ENCODE assay signal across 19 cellular contexts in the genomic region with DNA sequence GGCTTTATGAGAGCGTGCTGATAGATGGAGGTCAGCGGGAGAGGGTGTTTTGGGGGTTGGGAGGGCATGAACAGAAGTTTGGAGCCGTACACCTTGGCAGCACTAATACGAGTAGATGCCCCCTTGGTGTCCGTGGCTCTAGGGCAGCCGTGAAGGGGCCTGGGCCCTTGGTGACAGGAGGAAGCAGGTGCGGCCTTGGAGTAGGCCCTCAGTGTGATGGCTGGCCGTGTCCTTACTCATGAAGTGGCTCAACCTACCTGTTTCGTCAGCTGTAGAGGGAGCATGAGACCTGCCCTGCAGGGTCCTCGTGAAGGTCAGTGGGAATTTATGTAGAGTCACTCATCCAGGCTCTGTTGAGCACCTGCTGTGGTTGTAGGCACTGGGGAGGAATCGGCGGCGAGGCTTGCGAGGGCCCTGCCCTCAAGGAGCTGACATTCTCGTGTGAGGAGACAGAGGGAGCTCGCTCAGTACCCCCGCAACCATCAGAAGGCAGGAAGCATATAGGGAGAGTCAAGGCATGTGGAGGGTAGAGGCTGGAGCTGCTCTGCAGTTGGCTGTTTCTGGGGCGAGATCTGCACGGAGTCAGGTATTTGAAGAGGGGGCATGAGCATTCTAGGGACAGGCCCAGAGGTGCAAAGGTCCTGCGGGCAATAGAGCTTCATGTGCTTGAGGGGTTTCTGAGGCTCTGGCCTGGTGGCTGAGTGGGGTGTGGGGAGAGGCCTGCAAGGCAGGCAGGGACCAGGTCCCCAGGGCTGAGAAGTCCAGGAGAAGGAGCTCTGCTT. TPM values are rescaled to one million over a fixed set of nuclear protein-coding genes. Genes with fewer than 3 reads are reported as not detected.
A peak's percentile ranks its signal among the peaks of the same experiment; 100 is the strongest.
DNase-seq lines count a peak whose midpoint lies in the region; ATAC-seq and TF ChIP-seq lines count a peak whose summit lies in the region.
"Had no signal": no experiment of that assay in that cellular context is flagged by ENCODE, and none has a peak within 500 bp of the region (broad histone marks: within the 10 kb centered on the region; RNA-seq: fewer than 3 reads in every experiment).

No MANE protein-coding gene starts in this region.

- peaks cover 24% of the 10 kb centered on the region for H4K20me1 ChIP-seq in hepatocyte (ENCODE audit: insufficient read depth, poor library complexity, severe bottlenecking)

- no peak overlapping the region for H3K4me3 ChIP-seq in hepatocyte
- no peak overlapping the region for H3K4me3 ChIP-seq in MG63
- H3K4me3 ChIP-seq: BLaER1 treated with 17β-estradiol and CSF1 and Interleukin-3, amounts not matched to agents 10 nM and 100 nM; breast epithelium; left ventricle myocardium inferior; smooth muscle cell had no signal

- no peaks in the 10 kb centered on the region for H3K9me3 Mint-ChIP-seq in T-helper 1 cell treated with Interleukin-12 subunit alpha and Interleukin-12 subunit beta and Interleukin-4 antibody, amounts not matched to agents 30 μg/mL and 1 μg/mL, for 36 hours
- H3K9me3 Mint-ChIP-seq in progenitor cell of endocrine pancreas (ENCODE audit: low read depth): no peaks in the 10 kb centered on the region

- H3K27ac ChIP-seq in hepatocyte: peak overlapping the region; percentile 89
- H3K27ac ChIP-seq: BLaER1 treated with 17β-estradiol and CSF1 and Interleukin-3, amounts not matched to agents 10 nM and 100 nM; breast epithelium had no signal

- H3K27me3 ChIP-seq in hepatocyte: no peaks in the 10 kb centered on the region
- H3K27me3 ChIP-seq in MG63: no peaks in the 10 kb centered on the region
- H3K27me3 ChIP-seq: BLaER1 treated with 17β-estradiol and CSF1 and Interleukin-3, amounts not matched to agents 10 nM and 100 nM; breast epithelium had no signal

- no peak overlapping the region for H2AFZ ChIP-seq in hepatocyte

- peaks cover 30% of the 10 kb centered on the region for H3K36me3 Mint-ChIP-seq in T-helper 1 cell treated with Interleukin-12 subunit alpha and Interleukin-12 subunit beta and Interleukin-4 antibody, amounts not matched to agents 30 μg/mL and 1 μg/mL, for 36 hours (ENCODE audit: low read depth)
- peaks cover 10% of the 10 kb centered on the region for H3K36me3 Mint-ChIP-seq in progenitor cell of endocrine pancreas (ENCODE audit: insufficient read depth)

- no peak for DNase-seq in T-helper 1 cell
- DNase-seq in D341Med (ENCODE audit: low spot score): peak; percentile 12
- no peak for DNase-seq in hepatocyte (ENCODE audit: low spot score)
- no peak for DNase-seq in progenitor cell of endocrine pancreas (ENCODE audit: low spot score, unreplicated experiment)
- no peak for DNase-seq in MG63
- DNase-seq: activated CD4-positive, alpha-beta T cell treated with anti-CD3 and anti-CD28 coated beads, Interleukin-2, amount 50 U/mL, for 4 hours; activated T-cell treated with anti-CD3 and anti-CD28 coated beads, Interleukin-2, amount 50 U/mL, for 1 hour; GOT3; left ventricle myocardium inferior; MM.1S; NCI-H1694; NCI-H446; SW 1271 had no signal

- no peak for ATAC-seq in HG03135 (IDR thresholded peaks at IDR 0.05; ENCODE audit: unreplicated experiment)
- no peak for ATAC-seq in GM19467 (IDR thresholded peaks at IDR 0.05; ENCODE audit: unreplicated experiment)

- no peaks in the 10 kb centered on the region for H3K9me2 ChIP-seq in hepatocyte (replicated peaks; ENCODE audit: insufficient read depth)

- H3K9me3 ChIP-seq in hepatocyte (ENCODE audit: low read depth): no peaks in the 10 kb centered on the region
- H3K9me3 ChIP-seq in MG63: no peaks in the 10 kb centered on the region
- H3K9me3 ChIP-seq: BLaER1 treated with 17β-estradiol and CSF1 and Interleukin-3, amounts not matched to agents 10 nM and 100 nM; breast epithelium; left ventricle myocardium inferior had no signal

- H3K27me3 Mint-ChIP-seq in T-helper 1 cell treated with Interleukin-12 subunit alpha and Interleukin-12 subunit beta and Interleukin-4 antibody, amounts not matched to agents 30 μg/mL and 1 μg/mL, for 36 hours (ENCODE audit: low read depth): no peaks in the 10 kb centered on the region
- H3K27me3 Mint-ChIP-seq in progenitor cell of endocrine pancreas: no peaks in the 10 kb centered on the region

- peaks cover 20% of the 10 kb centered on the region for H3K4me1 ChIP-seq in hepatocyte (ENCODE audit: insufficient read depth)
- H3K4me1 ChIP-seq: breast epithelium had no signal

- H3K36me3 ChIP-seq in hepatocyte (replicated peaks; ENCODE audit: insufficient read depth, low read depth) (no peaks in the 10 kb centered on the region), MG63 (peaks cover 17% of the 10 kb centered on the region)
- H3K36me3 ChIP-seq: breast epithelium had no signal

- H3K4me2 ChIP-seq in hepatocyte: no peak overlapping the region
- H3K4me2 ChIP-seq: BLaER1 treated with 17β-estradiol and CSF1 and Interleukin-3, amounts not matched to agents 10 nM and 100 nM; smooth muscle cell had no signal

- TF ChIP-seq CTCF in hepatocyte (IDR thresholded peaks at IDR 0.05; ENCODE audit: poor library complexity) (no peak), progenitor cell of endocrine pancreas (IDR thresholded peaks at IDR 0.05; ENCODE audit: unreplicated experiment) (no peak)

- H3K79me2 ChIP-seq in hepatocyte: peaks cover 36% of the 10 kb centered on the region

- no peak overlapping the region for H3K4me3 Mint-ChIP-seq in T-helper 1 cell treated with Interleukin-12 subunit alpha and Interleukin-12 subunit beta and Interleukin-4 antibody, amounts not matched to agents 30 μg/mL and 1 μg/mL, for 36 hours
- H3K4me3 Mint-ChIP-seq in progenitor cell of endocrine pancreas (ENCODE audit: low read depth): no peak overlapping the region

- peak overlapping the region; percentile 50 for H3K27ac Mint-ChIP-seq in T-helper 1 cell treated with Interleukin-12 subunit alpha and Interleukin-12 subunit beta and Interleukin-4 antibody, amounts not matched to agents 30 μg/mL and 1 μg/mL, for 36 hours
- H3K27ac Mint-ChIP-seq in progenitor cell of endocrine pancreas: peak overlapping the region; percentile 39

- WGBS in hepatocyte (ENCODE audit: low lambda C conversion rate, missing lambda C conversion rate): 93% methylated on average over 20 of the region's 20 CpGs

- peaks cover 20% of the 10 kb centered on the region for H3K4me1 Mint-ChIP-seq in T-helper 1 cell treated with Interleukin-12 subunit alpha and Interleukin-12 subunit beta and Interleukin-4 antibody, amounts not matched to agents 30 μg/mL and 1 μg/mL, for 36 hours (ENCODE audit: low read depth)
- peaks cover 8% of the 10 kb centered on the region for H3K4me1 Mint-ChIP-seq in progenitor cell of endocrine pancreas (ENCODE audit: low read depth)

RNA-seq across cellular contexts. Expression of gene TBC1D22A, which starts 39.6 kb away (rescaled TPM):
- 10.3 and 15.3 TPM in 2 replicates for total RNA-seq in hepatocyte
- polyA plus RNA-seq in hepatocyte: 19.8 and 21.7 TPM in 2 replicates
- 23.2 and 24.2 TPM in 2 replicates for total RNA-seq in progenitor cell of endocrine pancreas
- total RNA-seq in MG63 (2014; rRNA removed; shearing (Covaris generic); ENCODE audit: low replicate concordance): 14.5 and 18.2 TPM in 2 replicates
